Comparison of ENCODE assay signal across 26 cellular contexts in the genomic region with DNA sequence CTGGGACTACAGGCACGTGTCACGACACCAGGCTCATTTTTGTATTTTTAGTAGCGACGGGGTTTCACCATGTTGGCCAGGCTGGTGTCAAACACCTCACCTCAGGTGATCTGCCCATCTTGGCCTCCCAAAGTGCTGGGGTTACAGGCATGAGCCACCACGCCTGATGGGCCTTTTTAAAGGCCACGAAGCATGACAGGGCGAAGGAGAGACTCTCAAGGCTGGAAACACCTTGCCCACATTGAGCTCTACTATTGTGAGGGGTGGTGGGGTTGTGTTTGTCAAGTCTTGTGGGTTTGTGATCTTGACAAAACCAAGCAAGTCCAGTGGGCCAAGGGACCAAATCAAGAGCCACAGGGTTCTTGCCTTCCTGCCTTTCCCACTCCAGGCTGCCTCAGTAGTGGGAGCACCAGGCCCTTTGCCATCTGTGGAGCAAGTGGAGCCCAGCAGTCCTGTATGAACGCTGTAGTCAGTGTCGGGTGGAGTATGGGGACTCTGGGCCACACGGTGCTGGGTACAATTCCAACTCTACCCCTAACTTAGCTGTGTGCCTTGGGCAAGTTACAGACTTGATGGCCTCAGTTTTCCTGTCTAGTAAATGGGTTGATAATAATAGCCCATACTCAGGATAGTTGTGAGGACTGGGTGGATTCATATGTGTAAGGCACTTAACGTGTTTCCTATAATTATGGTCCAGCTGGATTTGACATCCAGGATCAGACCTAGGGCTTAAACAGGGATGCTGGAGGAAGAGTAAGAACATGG. TPM values are rescaled to one million over a fixed set of nuclear protein-coding genes. Genes with fewer than 3 reads are reported as not detected.
DNase-seq lines count a peak whose midpoint lies in the region; ATAC-seq and TF ChIP-seq lines count a peak whose summit lies in the region.
"Had no signal": no experiment of that assay in that cellular context is flagged by ENCODE, and none has a peak within 500 bp of the region (broad histone marks: within the 10 kb centered on the region; RNA-seq: fewer than 3 reads in every experiment).

No MANE protein-coding gene starts in this region.

- POLR2A ChIA-PET in PC-3 (lab: Charles Lee; ENCODE audit: unreplicated experiment), result no interaction called here

- H3K36me3 Mint-ChIP-seq in activated naive CD8-positive, alpha-beta T cell treated with anti-CD3 and anti-CD28 coated beads, Interleukin-2, amount 50 U/mL, for 24 hours (ENCODE audit: low read depth), result peaks cover 27% of the 10 kb centered on the region
- H3K36me3 Mint-ChIP-seq in activated naive CD8-positive, alpha-beta T cell treated with anti-CD3 and anti-CD28 coated beads for 36 hours, result peaks cover 7% of the 10 kb centered on the region
- peaks cover 24% of the 10 kb centered on the region for H3K36me3 Mint-ChIP-seq in endodermal cell (ENCODE audit: low read depth)
- peaks cover 39% of the 10 kb centered on the region for H3K36me3 Mint-ChIP-seq in stimulated activated naive CD8-positive, alpha-beta T cell treated with anti-CD3 and anti-CD28 coated beads, Interleukin-15, Interleukin-2, amounts not matched to agents 100 ng/mL and 50 ng/mL, for 24 hours (ENCODE audit: low read depth)

- H3K4me2 ChIP-seq in PC-3 (ENCODE audit: low read length) (no peak overlapping the region), GM23248 (ENCODE audit: unreplicated experiment) (no peak overlapping the region)
- H3K4me2 ChIP-seq: BLaER1 had no signal

- H3K9ac ChIP-seq in PC-3 (ENCODE audit: low read length), result no peak overlapping the region
- H3K9ac ChIP-seq in endodermal cell (ENCODE audit: extremely low read depth, low read length, poor library complexity, severe bottlenecking), result no peak overlapping the region
- H3K9ac ChIP-seq in GM23248, result no peak overlapping the region
- H3K9ac ChIP-seq: BLaER1 had no signal

- intact Hi-C loops in PC-3 (cut with micrococcal nuclease), result loop anchor here (10.0 kb wide), 2 partner anchors 204 to 1584 kb away; no protein-coding TSS in a partner anchor

- H3K4me3 ChIP-seq in PC-3 (ENCODE audit: low read length) (no peak overlapping the region), endodermal cell (ENCODE audit: low read length) (no peak overlapping the region), GM23248 (no peak overlapping the region)
- H3K4me3 ChIP-seq: BLaER1, esophagus squamous epithelium, heart left ventricle, SJCRH30 had no signal

- CTCF ChIA-PET in PC-3 (lab: Charles Lee), result no interaction called here

- H3K27ac ChIP-seq in PC-3 (ENCODE audit: low read length), result no peak overlapping the region
- no peak overlapping the region for H3K27ac ChIP-seq in endodermal cell (ENCODE audit: low read depth, low read length)
- H3K27ac ChIP-seq in GM23248, result no peak overlapping the region
- H3K27ac ChIP-seq: esophagus squamous epithelium, heart left ventricle, SJCRH30, WERI-Rb-1 had no signal

- TF ChIP-seq CTCF in PC-3 (conservative IDR thresholded peaks at IDR 0.05; ENCODE audit: low read depth, low read length) (no peak), endodermal cell (conservative IDR thresholded peaks at IDR 0.05) (no peak)

- H3K9me2 ChIP-seq in PC-3 (replicated peaks; ENCODE audit: low read length) (no peaks in the 10 kb centered on the region), GM23248 (ENCODE audit: insufficient read depth) (no peaks in the 10 kb centered on the region)

- ATAC-seq in activated naive CD8-positive, alpha-beta T cell treated with anti-CD3 and anti-CD28 coated beads, Interleukin-2, amount 50 U/mL, for 24 hours, result peak; percentile 21
- peak; percentile 11; the same call in 1 of the 2 replicates for ATAC-seq in PC-3
- no peak for ATAC-seq in HG03571 (IDR thresholded peaks at IDR 0.05; ENCODE audit: unreplicated experiment)
- no peak for ATAC-seq in GM19467 (IDR thresholded peaks at IDR 0.05; ENCODE audit: unreplicated experiment)
- ATAC-seq: sciatic nerve had no signal

- H2AFZ ChIP-seq in PC-3 (ENCODE audit: low read length) (no peak overlapping the region), GM23248 (no peak overlapping the region)

- H3K4me3 Mint-ChIP-seq in activated naive CD8-positive, alpha-beta T cell treated with anti-CD3 and anti-CD28 coated beads, Interleukin-2, amount 50 U/mL, for 24 hours, result no peak overlapping the region
- H3K4me3 Mint-ChIP-seq in activated naive CD8-positive, alpha-beta T cell treated with anti-CD3 and anti-CD28 coated beads for 36 hours, result no peak overlapping the region
- no peak overlapping the region for H3K4me3 Mint-ChIP-seq in endodermal cell
- H3K4me3 Mint-ChIP-seq in stimulated activated naive CD8-positive, alpha-beta T cell treated with anti-CD3 and anti-CD28 coated beads, Interleukin-15, Interleukin-2, amounts not matched to agents 100 ng/mL and 50 ng/mL, for 24 hours, result no peak overlapping the region
- H3K4me3 Mint-ChIP-seq: activated CD4-positive, alpha-beta T cell treated with anti-CD3 and anti-CD28 coated beads, Interleukin-2, amount 10 ng/mL, durations not matched to agents 24 days and 14 days; central memory CD8-positive, alpha-beta T cell; type B pancreatic cell had no signal

- no peaks in the 10 kb centered on the region for H3K9me3 ChIP-seq in PC-3 (ENCODE audit: low read length)
- H3K9me3 ChIP-seq in endodermal cell (ENCODE audit: control insufficient read depth, low read length), result no peaks in the 10 kb centered on the region
- H3K9me3 ChIP-seq in GM23248 (ENCODE audit: low read depth), result no peaks in the 10 kb centered on the region
- H3K9me3 ChIP-seq: BLaER1, esophagus squamous epithelium, heart left ventricle, SJCRH30 had no signal

- H3K27me3 Mint-ChIP-seq in activated naive CD8-positive, alpha-beta T cell treated with anti-CD3 and anti-CD28 coated beads, Interleukin-2, amount 50 U/mL, for 24 hours, result no peaks in the 10 kb centered on the region
- H3K27me3 Mint-ChIP-seq in activated naive CD8-positive, alpha-beta T cell treated with anti-CD3 and anti-CD28 coated beads for 36 hours, result no peaks in the 10 kb centered on the region
- H3K27me3 Mint-ChIP-seq in endodermal cell (ENCODE audit: insufficient read depth), result no peaks in the 10 kb centered on the region
- no peaks in the 10 kb centered on the region for H3K27me3 Mint-ChIP-seq in stimulated activated naive CD8-positive, alpha-beta T cell treated with anti-CD3 and anti-CD28 coated beads, Interleukin-15, Interleukin-2, amounts not matched to agents 100 ng/mL and 50 ng/mL, for 24 hours
- H3K27me3 Mint-ChIP-seq: activated CD4-positive, alpha-beta T cell treated with anti-CD3 and anti-CD28 coated beads, Interleukin-2, amount 10 ng/mL, durations not matched to agents 24 days and 14 days; central memory CD8-positive, alpha-beta T cell; progenitor cell of endocrine pancreas; type B pancreatic cell had no signal

- in situ Hi-C loops in GM23248 (cut with MboI), result no loop called here

- H4K20me1 ChIP-seq in PC-3 (ENCODE audit: low read length) (no peaks in the 10 kb centered on the region), GM23248 (ENCODE audit: insufficient read depth) (no peaks in the 10 kb centered on the region)

- peak overlapping the region; percentile 30 for H3K27ac Mint-ChIP-seq in activated naive CD8-positive, alpha-beta T cell treated with anti-CD3 and anti-CD28 coated beads, Interleukin-2, amount 50 U/mL, for 24 hours
- H3K27ac Mint-ChIP-seq in activated naive CD8-positive, alpha-beta T cell treated with anti-CD3 and anti-CD28 coated beads for 36 hours, result no peak overlapping the region
- peak overlapping the region; percentile 36 for H3K27ac Mint-ChIP-seq in endodermal cell
- peak overlapping the region; percentile 26 for H3K27ac Mint-ChIP-seq in stimulated activated naive CD8-positive, alpha-beta T cell treated with anti-CD3 and anti-CD28 coated beads, Interleukin-15, Interleukin-2, amounts not matched to agents 100 ng/mL and 50 ng/mL, for 24 hours
- H3K27ac Mint-ChIP-seq: activated CD4-positive, alpha-beta T cell treated with anti-CD3 and anti-CD28 coated beads, Interleukin-2, amount 10 ng/mL, durations not matched to agents 24 days and 14 days; activated T-helper 2 cell treated with anti-CD3 and anti-CD28 coated beads, Interferon-gamma antibody, Interleukin-2, Interleukin-4, amounts not matched to agents 10 μg/mL and 5 μg/mL and 100 μg/mL, durations not matched to agents 14 hours and 24 hours and 36 hours; progenitor cell of endocrine pancreas had no signal

- H3K4me1 ChIP-seq in PC-3 (ENCODE audit: insufficient read depth, low read length) (no peaks in the 10 kb centered on the region), endodermal cell (ENCODE audit: control insufficient read depth, insufficient read depth, low read length) (peaks cover 13% of the 10 kb centered on the region), GM23248 (ENCODE audit: insufficient read depth) (no peaks in the 10 kb centered on the region)
- H3K4me1 ChIP-seq: SJCRH30 had no signal

- H3K36me3 ChIP-seq in PC-3 (ENCODE audit: low read depth, low read length) (peaks cover 8% of the 10 kb centered on the region; the same call in 1 of the 2 replicates), endodermal cell (ENCODE audit: control insufficient read depth, insufficient read depth, low read length) (peaks cover 19% of the 10 kb centered on the region), GM23248 (ENCODE audit: low read depth) (peaks cover 22% of the 10 kb centered on the region; the same call in 1 of the 2 replicates)

- no peaks in the 10 kb centered on the region for H3K9me3 Mint-ChIP-seq in activated naive CD8-positive, alpha-beta T cell treated with anti-CD3 and anti-CD28 coated beads, Interleukin-2, amount 50 U/mL, for 24 hours
- no peaks in the 10 kb centered on the region for H3K9me3 Mint-ChIP-seq in activated naive CD8-positive, alpha-beta T cell treated with anti-CD3 and anti-CD28 coated beads for 36 hours
- H3K9me3 Mint-ChIP-seq in endodermal cell, result no peaks in the 10 kb centered on the region
- H3K9me3 Mint-ChIP-seq in stimulated activated naive CD8-positive, alpha-beta T cell treated with anti-CD3 and anti-CD28 coated beads, Interleukin-15, Interleukin-2, amounts not matched to agents 100 ng/mL and 50 ng/mL, for 24 hours, result no peaks in the 10 kb centered on the region
- H3K9me3 Mint-ChIP-seq: activated CD4-positive, alpha-beta T cell treated with anti-CD3 and anti-CD28 coated beads, Interleukin-2, amount 10 ng/mL, durations not matched to agents 24 days and 14 days; activated T-helper 2 cell treated with anti-CD3 and anti-CD28 coated beads, Interferon-gamma antibody, Interleukin-2, Interleukin-4, amounts not matched to agents 10 μg/mL and 5 μg/mL and 100 μg/mL, durations not matched to agents 14 hours and 24 hours and 36 hours; central memory CD8-positive, alpha-beta T cell; type B pancreatic cell had no signal

- no peak for DNase-seq in activated naive CD8-positive, alpha-beta T cell treated with anti-CD3 and anti-CD28 coated beads, Interleukin-2, amount 50 U/mL, for 24 hours
- no peak for DNase-seq in activated naive CD8-positive, alpha-beta T cell treated with anti-CD3 and anti-CD28 coated beads for 36 hours
- no peak for DNase-seq in PC-3
- DNase-seq in endodermal cell, result no peak
- DNase-seq in GM23248, result no peak
- DNase-seq: activated CD4-positive, alpha-beta T cell treated with anti-CD3 and anti-CD28 coated beads, Interleukin-2, amount 10 ng/mL, durations not matched to agents 24 days and 14 days; esophagus squamous epithelium; foreskin melanocyte; heart left ventricle; left ventricle myocardium superior; MV-4-11; NCI-H1436; SJCRH30; stimulated activated CD4-positive, alpha-beta T cell treated with anti-CD3 and anti-CD28 coated beads, Interleukin-12 subunit alpha, Interleukin-12 subunit beta, amount 100 ng/mL, for 4 hours; stimulated activated CD4-positive, alpha-beta T cell treated with anti-CD3 and anti-CD28 coated beads, Interleukin-2, amount 100 ng/mL, for 48 hours; T1000; WERI-Rb-1 had no signal

- H3K27me3 ChIP-seq in PC-3 (ENCODE audit: low read length), result no peaks in the 10 kb centered on the region
- no peaks in the 10 kb centered on the region for H3K27me3 ChIP-seq in endodermal cell (ENCODE audit: control insufficient read depth, insufficient read depth, low read length, poor library complexity, severe bottlenecking)
- H3K27me3 ChIP-seq in GM23248 (replicated peaks; ENCODE audit: insufficient read depth), result no peaks in the 10 kb centered on the region
- H3K27me3 ChIP-seq: BLaER1, esophagus squamous epithelium, heart left ventricle, SJCRH30 had no signal

- H3K79me2 ChIP-seq in PC-3 (ENCODE audit: low read length) (no peaks in the 10 kb centered on the region), GM23248 (ENCODE audit: insufficient read depth) (no peaks in the 10 kb centered on the region)

- H3F3A ChIP-seq in PC-3 (ENCODE audit: low read length, unreplicated experiment) (no peaks in the 10 kb centered on the region), GM23248 (ENCODE audit: insufficient read depth) (peaks cover 10% of the 10 kb centered on the region; the same call in 1 of the 2 replicates)

- 96 to 97% methylated on average over 4 to 10 of the region's 11 CpGs for WGBS in endodermal cell (ENCODE audit: insufficient coverage in 1 of 2, insufficient read length in 1 of 2), 2 experiments
- WGBS in GM23248 (ENCODE audit: low coverage in 1 of 2, low lambda C conversion rate in 2 of 2, missing lambda C conversion rate in 2 of 2), 2 experiments, result 92 to 94% methylated on average over 11 of the region's 11 CpGs

- BruUV-seq in PC-3 (replicated peaks; lab: Mats Ljungman, UMichigan), result TSS peak; percentile 1

- peaks cover 9% of the 10 kb centered on the region for H3K4me1 Mint-ChIP-seq in activated naive CD8-positive, alpha-beta T cell treated with anti-CD3 and anti-CD28 coated beads, Interleukin-2, amount 50 U/mL, for 24 hours
- H3K4me1 Mint-ChIP-seq in activated naive CD8-positive, alpha-beta T cell treated with anti-CD3 and anti-CD28 coated beads for 36 hours, result peaks cover 4% of the 10 kb centered on the region
- peaks cover 32% of the 10 kb centered on the region for H3K4me1 Mint-ChIP-seq in endodermal cell
- H3K4me1 Mint-ChIP-seq in stimulated activated naive CD8-positive, alpha-beta T cell treated with anti-CD3 and anti-CD28 coated beads, Interleukin-15, Interleukin-2, amounts not matched to agents 100 ng/mL and 50 ng/mL, for 24 hours (ENCODE audit: low read depth), result peaks cover 12% of the 10 kb centered on the region
- H3K4me1 Mint-ChIP-seq: central memory CD8-positive, alpha-beta T cell had no signal

RNA-seq across cellular contexts. Expression of a gene that starts 33.3 kb away (rescaled TPM):
- 100 to 1,000 TPM; 132 to 133 TPM for total RNA-seq in activated naive CD8-positive, alpha-beta T cell treated with anti-CD3 and anti-CD28 coated beads for 36 hours
- 39.4 and 49.6 TPM in 2 replicates for total RNA-seq in PC-3 (2014; rRNA removed)
- total RNA-seq in endodermal cell, result 10 to 100 TPM; 24.5 to 28.1 TPM
- polyA plus RNA-seq in endodermal cell (2013, experiment 1 of 2), result 10.5 TPM
- polyA plus RNA-seq in endodermal cell (2013, experiment 2 of 2), result 11.2 TPM
- 24.3 and 29.2 TPM in 2 replicates for total RNA-seq in GM23248 (2014; rRNA removed; shearing (Covaris generic))
- polyA plus RNA-seq in GM23248 (2016; fragmentation: Nextera tagmentation; extraction: Ambion mirVana), result 16.6 and 17.3 TPM in 2 replicates

Comparison
In these comparisons a context has a peak if more than half of its experiments do, and no peak if none do; other contexts are left out.
1. ATAC-seq: peak in activated naive CD8-positive, alpha-beta T cell treated with anti-CD3 and anti-CD28 coated beads, Interleukin-2, amount 50 U/mL, for 24 hours (single experiment) and PC-3 (single experiment); none in HG03571 (single experiment) and GM19467 (single experiment).